Comparison of ENCODE assay signal across 15 cellular contexts in the genomic region with DNA sequence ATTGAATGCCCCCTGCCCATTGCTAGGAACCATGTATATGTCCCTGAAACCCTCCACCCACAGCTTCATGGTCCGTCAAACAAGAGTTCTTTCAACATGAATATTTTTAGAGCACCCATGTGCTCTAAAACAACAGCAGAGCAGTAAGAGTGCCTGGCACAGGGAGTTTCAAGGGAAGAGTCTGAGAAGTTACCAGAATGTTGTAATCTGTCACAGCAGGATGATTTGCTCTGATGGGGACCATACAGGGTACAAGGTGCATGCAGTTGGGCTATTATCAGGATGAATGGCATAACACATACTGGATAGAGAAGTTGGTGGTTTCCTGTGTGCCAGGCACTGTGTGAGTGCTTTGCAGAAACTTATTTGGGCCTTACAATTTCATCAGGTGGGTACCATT.
"Had no signal": no experiment of that assay in that cellular context is flagged by ENCODE, and none has a peak within 500 bp of the region (broad histone marks: within the 10 kb centered on the region; RNA-seq: fewer than 3 reads in every experiment).

No MANE protein-coding gene starts in this region.

- H3K27me3 ChIP-seq: upper lobe of right lung had no signal

- H3K4me3 ChIP-seq: lung, mucosa of descending colon, upper lobe of right lung had no signal

- H3K9me3 ChIP-seq: mucosa of descending colon, upper lobe of right lung had no signal

- DNase-seq: activated CD4-positive, alpha-beta T cell treated with anti-CD3 and anti-CD28 coated beads, Interleukin-2, amount 50 U/mL, for 48 hours; activated CD4-positive, CD25-positive, alpha-beta regulatory T cell treated with anti-CD3 and anti-CD28 coated beads, Interleukin-2, amount 50 U/mL, for 72 hours; activated CD8-positive, alpha-beta memory T cell treated with anti-CD3 and anti-CD28 coated beads, Interleukin-2, amount 10 ng/mL, durations not matched to agents 7 days and 5 days; activated effector memory CD4-positive, alpha-beta T cell treated with anti-CD3 and anti-CD28 coated beads, Interleukin-2, amount 50 U/mL, for 16 hours; activated naive CD8-positive, alpha-beta T cell treated with anti-CD3 and anti-CD28 coated beads, Interleukin-2, amount 10 ng/mL, durations not matched to agents 7 days and 5 days; activated T-cell treated with anti-CD3 and anti-CD28 coated beads, Interleukin-2, amount 50 U/mL, for 4 hours; anterior cingulate cortex; left colon; mucosa of descending colon; natural killer cell; nucleus accumbens; substantia nigra; upper lobe of right lung had no signal

- H3K27ac ChIP-seq: upper lobe of right lung had no signal

- FAIRE-seq: endometrium had no signal

- H3K36me3 ChIP-seq: upper lobe of right lung had no signal
